In genomic region chr18:80140455-80140985, GRCh38 we compare ENCODE assay signal across 1 cellular context.
TF ChIP-seq lines count a peak whose summit lies in the region.

No MANE protein-coding gene starts in this region.

TF ChIP-seq in GM23338, 12 proteins besides CTCF, POLR2A, EP300 and RAD21 (continued from another document):
- TF ChIP-seq ZNF462 (CRISPR knock-in tag; IDR thresholded peaks at IDR 0.05) (no peak), REST (IDR thresholded peaks at IDR 0.05; ENCODE audit: unreplicated experiment) (no peak), NANOG (IDR thresholded peaks at IDR 0.05; ENCODE audit: borderline replicate concordance) (no peak), STAT1 (IDR thresholded peaks at IDR 0.05; ENCODE audit: unreplicated experiment) (no peak), ZNF114 (CRISPR knock-in tag; IDR thresholded peaks at IDR 0.05) (no peak)
